ENCODE assay signal across 28 cellular contexts in genomic region chr17:78849026-78849425, GRCh38.
"Had no signal": no experiment of that assay in that cellular context is flagged by ENCODE, and none has a peak within 500 bp of the region (broad histone marks: within the 10 kb centered on the region; RNA-seq: fewer than 3 reads in every experiment).

No MANE protein-coding gene starts in this region.

- H3K4me3 ChIP-seq: stomach, suprapubic skin, testis, thoracic aorta, thyroid gland, tibial artery, tibial nerve, transverse colon, upper lobe of left lung, upper lobe of right lung, uterus, vagina had no signal

- H3K27ac ChIP-seq: stomach, suprapubic skin, testis, thoracic aorta, thyroid gland, tibial artery, tibial nerve, transverse colon, upper lobe of left lung, upper lobe of right lung, uterus, vagina had no signal

- H3K27me3 Mint-ChIP-seq: stimulated activated memory B cell treated with anti-CD40 and anti-IgM and Interleukin-4, amounts not matched to agents 10 μg/mL and 1 μg/mL and 100 μg/mL, for 72 hours; stimulated activated naive B cell treated with anti-CD40 and anti-IgM and Interleukin-4, amounts not matched to agents 10 μg/mL and 1 μg/mL and 100 μg/mL, for 72 hours; stimulated activated naive CD8-positive, alpha-beta T cell treated with anti-CD3 and anti-CD28 coated beads, Interleukin-15, amount 100 ng/mL, for 72 hours; stimulated activated naive CD8-positive, alpha-beta T cell treated with anti-CD3 and anti-CD28 coated beads, Interleukin-15, Interleukin-2, amounts not matched to agents 100 ng/mL and 50 ng/mL, for 24 hours; type B pancreatic cell had no signal

- H3K4me3 Mint-ChIP-seq: stimulated activated effector memory CD8-positive, alpha-beta T cell treated with anti-CD3 and anti-CD28 coated beads, Interleukin-12 subunit alpha, Interleukin-12 subunit beta, amount 100 ng/mL, for 72 hours; stimulated activated memory B cell treated with anti-CD40 and anti-IgM and Interleukin-4, amounts not matched to agents 10 μg/mL and 1 μg/mL and 100 μg/mL, for 72 hours; stimulated activated naive B cell treated with anti-CD40 and anti-IgM and Interleukin-4, amounts not matched to agents 10 μg/mL and 1 μg/mL and 100 μg/mL, for 72 hours; stimulated activated naive CD8-positive, alpha-beta T cell treated with anti-CD3 and anti-CD28 coated beads, Interleukin-15, amount 100 ng/mL, for 72 hours; stimulated activated naive CD8-positive, alpha-beta T cell treated with anti-CD3 and anti-CD28 coated beads, Interleukin-15, Interleukin-2, amounts not matched to agents 100 ng/mL and 50 ng/mL, for 24 hours; type B pancreatic cell had no signal

- H3K27me3 ChIP-seq: stomach, suprapubic skin, testis, thyroid gland, tibial artery, tibial nerve, transverse colon, upper lobe of left lung, upper lobe of right lung, uterus, vagina had no signal

- DNase-seq: stimulated activated CD4-positive, alpha-beta T cell treated with anti-CD3 and anti-CD28 coated beads, Interleukin-2, amount 100 ng/mL, for 48 hours; stimulated activated CD4-positive, alpha-beta T cell treated with anti-CD3 and anti-CD28 coated beads, Interleukin-4, amount 100 ng/mL, for 1 hour; stimulated activated CD4-positive, alpha-beta T cell treated with anti-CD3 and anti-CD28 coated beads, Interleukin-4, amount 100 ng/mL, for 24 hours; stimulated activated CD4-positive, alpha-beta T cell treated with anti-CD3 and anti-CD28 coated beads, Interleukin-4, amount 100 ng/mL, for 4 hours; stimulated activated CD8-positive, alpha-beta memory T cell treated with anti-CD3 and anti-CD28 coated beads, Interleukin-4, amount 100 ng/mL, for 48 hours; stimulated activated naive B cell treated with anti-CD40 and anti-IgM and Interleukin-4, amounts not matched to agents 10 μg/mL and 1 μg/mL and 100 μg/mL, for 72 hours; stimulated activated naive CD4-positive, alpha-beta T cell; stimulated activated naive CD4-positive, alpha-beta T cell treated with Interleukin-2 at 50 U/mL for 16 hours; stimulated activated naive CD8-positive, alpha-beta T cell treated with anti-CD3 and anti-CD28 coated beads, Interleukin-15, amount 100 ng/mL, for 72 hours; stimulated activated naive CD8-positive, alpha-beta T cell treated with anti-CD3 and anti-CD28 coated beads, Interleukin-15, Interleukin-2, amounts not matched to agents 100 U/mL and 50 U/mL, for 24 hours; stomach; substantia nigra; testis; thyroid gland; tibial artery; transverse colon; trophoblast cell; upper lobe of left lung; upper lobe of right lung; uterus had no signal

- H3K36me3 ChIP-seq: thyroid gland, transverse colon, uterus had no signal

- H3K36me3 Mint-ChIP-seq: stimulated activated effector memory CD8-positive, alpha-beta T cell treated with anti-CD3 and anti-CD28 coated beads, Interleukin-12 subunit alpha, Interleukin-12 subunit beta, amount 100 ng/mL, for 72 hours; stimulated activated memory B cell treated with anti-CD40 and anti-IgM and Interleukin-4, amounts not matched to agents 10 μg/mL and 1 μg/mL and 100 μg/mL, for 72 hours; stimulated activated naive B cell treated with anti-CD40 and anti-IgM and Interleukin-4, amounts not matched to agents 10 μg/mL and 1 μg/mL and 100 μg/mL, for 72 hours had no signal

- H3K9me3 ChIP-seq: stomach, suprapubic skin, testis, thoracic aorta, thyroid gland, tibial artery, tibial nerve, transverse colon, upper lobe of left lung, upper lobe of right lung, uterus, vagina had no signal

- ATAC-seq: stimulated activated effector memory CD8-positive, alpha-beta T cell treated with anti-CD3 and anti-CD28 coated beads, Interleukin-12 subunit alpha, Interleukin-12 subunit beta, amount 100 ng/mL, for 72 hours; stimulated activated memory B cell treated with anti-CD40 and anti-IgM and Interleukin-4, amounts not matched to agents 10 μg/mL and 1 μg/mL and 100 μg/mL, for 72 hours; stimulated activated naive B cell treated with anti-CD40 and anti-IgM and Interleukin-4, amounts not matched to agents 10 μg/mL and 1 μg/mL and 100 μg/mL, for 72 hours; stimulated activated naive CD8-positive, alpha-beta T cell treated with anti-CD3 and anti-CD28 coated beads, Interleukin-15, amount 100 ng/mL, for 72 hours; stimulated activated naive CD8-positive, alpha-beta T cell treated with anti-CD3 and anti-CD28 coated beads, Interleukin-15, Interleukin-2, amounts not matched to agents 100 U/mL and 50 U/mL, for 24 hours; upper lobe of right lung had no signal

- H3K27ac Mint-ChIP-seq: stimulated activated effector memory CD8-positive, alpha-beta T cell treated with anti-CD3 and anti-CD28 coated beads, Interleukin-12 subunit alpha, Interleukin-12 subunit beta, amount 100 ng/mL, for 72 hours; stimulated activated memory B cell treated with anti-CD40 and anti-IgM and Interleukin-4, amounts not matched to agents 10 μg/mL and 1 μg/mL and 100 μg/mL, for 72 hours; stimulated activated naive B cell treated with anti-CD40 and anti-IgM and Interleukin-4, amounts not matched to agents 10 μg/mL and 1 μg/mL and 100 μg/mL, for 72 hours; stimulated activated naive CD8-positive, alpha-beta T cell treated with anti-CD3 and anti-CD28 coated beads, Interleukin-15, amount 100 ng/mL, for 72 hours; stimulated activated naive CD8-positive, alpha-beta T cell treated with anti-CD3 and anti-CD28 coated beads, Interleukin-15, Interleukin-2, amounts not matched to agents 100 ng/mL and 50 ng/mL, for 24 hours; type B pancreatic cell had no signal

- H3K4me1 ChIP-seq: suprapubic skin, testis, thyroid gland, tibial artery, upper lobe of left lung, upper lobe of right lung, uterus, vagina had no signal

- H3K9me3 Mint-ChIP-seq: stimulated activated effector memory CD8-positive, alpha-beta T cell treated with anti-CD3 and anti-CD28 coated beads, Interleukin-12 subunit alpha, Interleukin-12 subunit beta, amount 100 ng/mL, for 72 hours; stimulated activated memory B cell treated with anti-CD40 and anti-IgM and Interleukin-4, amounts not matched to agents 10 μg/mL and 1 μg/mL and 100 μg/mL, for 72 hours; stimulated activated naive B cell treated with anti-CD40 and anti-IgM and Interleukin-4, amounts not matched to agents 10 μg/mL and 1 μg/mL and 100 μg/mL, for 72 hours; stimulated activated naive CD8-positive, alpha-beta T cell treated with anti-CD3 and anti-CD28 coated beads, Interleukin-15, amount 100 ng/mL, for 72 hours; stimulated activated naive CD8-positive, alpha-beta T cell treated with anti-CD3 and anti-CD28 coated beads, Interleukin-15, Interleukin-2, amounts not matched to agents 100 ng/mL and 50 ng/mL, for 24 hours; type B pancreatic cell had no signal
